In genomic region chr20:60729119-60729900, GRCh38 we compare ENCODE assay signal across 22 cellular contexts.
"Had no signal": no experiment of that assay in that cellular context is flagged by ENCODE, and none has a peak within 500 bp of the region (broad histone marks: within the 10 kb centered on the region; RNA-seq: fewer than 3 reads in every experiment).

No MANE protein-coding gene starts in this region.

- H3K4me3 ChIP-seq: colonic mucosa, dorsolateral prefrontal cortex, esophagus muscularis mucosa, hepatocyte, right lobe of liver, skin epidermis, stomach, suprapubic skin, tibial nerve had no signal

- H3K9me3 ChIP-seq: colonic mucosa, right lobe of liver, suprapubic skin had no signal

- H3K4me1 ChIP-seq: colonic mucosa, esophagus muscularis mucosa, parathyroid adenoma, right lobe of liver, stomach, suprapubic skin, tibial nerve had no signal

- H3K27me3 ChIP-seq: colonic mucosa, esophagus muscularis mucosa, hepatocyte, right lobe of liver, tibial nerve had no signal

- H3K36me3 ChIP-seq: colonic mucosa, esophagus muscularis mucosa, right lobe of liver, stomach, suprapubic skin, tibial nerve had no signal

- H3K9ac ChIP-seq: parathyroid adenoma had no signal

- DNase-seq: activated B cell treated with CpG ODN at 0.5 μM for 24 hours; activated CD4-positive, alpha-beta T cell treated with anti-CD3 and anti-CD28 coated beads for 4 hours; activated CD4-positive, alpha-beta T cell treated with anti-CD3 and anti-CD28 coated beads, Interleukin-2, amount 50 U/mL, for 48 hours; activated CD8-positive, alpha-beta memory T cell treated with anti-CD3 and anti-CD28 coated beads, Interleukin-2, amount 50 U/mL, for 48 hours; activated naive CD4-positive, alpha-beta T cell; activated T-cell treated with anti-CD3 and anti-CD28 coated beads, Interleukin-2, amount 50 U/mL, for 4 hours; colonic mucosa; dorsolateral prefrontal cortex; effector memory CD8-positive, alpha-beta T cell; glutamatergic neuron; islet precursor cell; left cardiac atrium; right lobe of liver; stimulated activated CD4-positive, alpha-beta T cell treated with anti-CD3 and anti-CD28 coated beads, Interleukin-2, amount 100 ng/mL, for 24 hours; stomach; T-helper 9 cell had no signal

- H3K27ac ChIP-seq: colonic mucosa, dorsolateral prefrontal cortex, esophagus muscularis mucosa, hepatocyte, parathyroid adenoma, right lobe of liver, skin epidermis, stomach, suprapubic skin, tibial nerve had no signal
